In the genomic region with DNA sequence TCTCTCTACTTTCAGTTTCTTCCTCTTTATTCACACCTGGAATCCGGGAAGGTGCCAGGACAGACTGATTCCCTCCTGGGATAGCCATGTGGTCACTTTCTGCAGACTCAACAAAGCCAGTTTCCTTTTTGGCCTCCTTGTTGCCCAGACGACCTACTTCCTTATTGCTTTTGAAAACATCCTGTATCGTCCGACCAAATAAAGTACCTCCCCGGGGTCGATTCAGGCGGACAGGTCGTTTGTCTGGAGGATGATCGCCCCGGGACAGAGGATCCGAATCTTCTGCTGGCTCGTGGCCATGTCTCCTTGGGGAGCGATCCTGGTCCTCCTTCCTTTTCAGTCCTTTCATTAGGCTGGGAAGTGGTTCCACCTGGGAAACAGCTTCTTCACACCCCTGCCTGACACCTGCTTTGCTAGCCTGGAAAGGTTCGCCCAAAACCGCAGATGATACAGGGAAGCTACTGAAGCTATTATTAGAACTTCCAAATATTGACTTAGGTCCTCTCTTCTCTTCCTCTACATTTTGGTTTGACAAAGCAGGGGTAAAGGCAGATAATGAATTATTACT, we compare ENCODE assay signal across 11 cellular contexts. TPM values are rescaled to one million over a fixed set of nuclear protein-coding genes. Genes with fewer than 3 reads are reported as not detected.
A peak's percentile ranks its signal among the peaks of the same experiment; 100 is the strongest.
DNase-seq lines count a peak whose midpoint lies in the region; ATAC-seq and TF ChIP-seq lines count a peak whose summit lies in the region.
"Had no signal": no experiment of that assay in that cellular context is flagged by ENCODE, and none has a peak within 500 bp of the region (broad histone marks: within the 10 kb centered on the region; RNA-seq: fewer than 3 reads in every experiment).

No MANE protein-coding gene starts in this region.

- H3K4me3 Mint-ChIP-seq in activated naive CD4-positive, alpha-beta T cell treated with anti-CD3 and anti-CD28 coated beads, Interleukin-2, amount 10 ng/mL, durations not matched to agents 7 days and 5 days, result peak overlapping the region; percentile 49
- peak overlapping the region; percentile 71 for H3K4me3 Mint-ChIP-seq in glutamatergic neuron (ENCODE audit: unreplicated experiment)

- ATAC-seq in thoracic aorta (ENCODE audit: insufficient number of reproducible peaks, low FRiP score, low read depth) (no peak), GM19324 (IDR thresholded peaks at IDR 0.05; ENCODE audit: low FRiP score, unreplicated experiment) (no peak), HG02884 (IDR thresholded peaks at IDR 0.05; ENCODE audit: unreplicated experiment) (no peak)

- peak overlapping the region; percentile 32 for H3K27ac ChIP-seq in SU-DHL-6 (ENCODE audit: low read depth, low read length)
- no peak overlapping the region for H3K27ac ChIP-seq in thoracic aorta
- H3K27ac ChIP-seq: SJCRH30 had no signal

- peaks cover 46% of the 10 kb centered on the region in 2 donors for H3K4me1 ChIP-seq in thoracic aorta (ENCODE audit: control insufficient read depth in 1 of 2, low read depth in 2 of 2)

- no peak for TF ChIP-seq CTCF in SU-DHL-6 (IDR thresholded peaks at IDR 0.05; ENCODE audit: insufficient read depth, low read length, poor library complexity, severe bottlenecking)
- no peak for TF ChIP-seq CTCF in glutamatergic neuron (IDR thresholded peaks at IDR 0.05; ENCODE audit: partially characterized antibody, unreplicated experiment)
- TF ChIP-seq CTCF in thoracic aorta (IDR thresholded peaks at IDR 0.05), result no peak

- no peak for DNase-seq in activated naive CD4-positive, alpha-beta T cell treated with anti-CD3 and anti-CD28 coated beads, Interleukin-2, amount 10 ng/mL, durations not matched to agents 7 days and 5 days
- DNase-seq in activated naive CD4-positive, alpha-beta T cell (lab: John Stamatoyannopoulos, UW), result no peak
- DNase-seq in glutamatergic neuron, result no peak
- no peak for DNase-seq in thoracic aorta (ENCODE audit: low spot score)
- DNase-seq in NCI-H146 (lab: John Stamatoyannopoulos, UW), result no peak
- DNase-seq: EL, SJCRH30 had no signal

- H3K79me2 ChIP-seq in SU-DHL-6 (ENCODE audit: insufficient read depth, low read length), result peaks cover 79% of the 10 kb centered on the region

- peaks cover 49% of the 10 kb centered on the region for H3K36me3 Mint-ChIP-seq in activated naive CD4-positive, alpha-beta T cell treated with anti-CD3 and anti-CD28 coated beads, Interleukin-2, amount 10 ng/mL, durations not matched to agents 7 days and 5 days
- peaks cover 4% of the 10 kb centered on the region for H3K36me3 Mint-ChIP-seq in glutamatergic neuron (ENCODE audit: unreplicated experiment)

- peak overlapping the region; percentile 86 for H3K4me2 ChIP-seq in SU-DHL-6 (ENCODE audit: low read depth, low read length, poor library complexity, severe bottlenecking)

- H3K36me3 ChIP-seq in SU-DHL-6 (ENCODE audit: low read length), result peaks cover 10% of the 10 kb centered on the region; the same call in 1 of the 2 replicates
- peaks cover 16% of the 10 kb centered on the region for H3K36me3 ChIP-seq in thoracic aorta

- H3K9ac ChIP-seq in SU-DHL-6 (ENCODE audit: low read length), result peak overlapping the region; percentile 91

- H4K20me1 ChIP-seq in SU-DHL-6 (ENCODE audit: low read depth, low read length), result no peaks in the 10 kb centered on the region; the same call in 1 of the 2 replicates

- no peaks in the 10 kb centered on the region for H3K9me3 Mint-ChIP-seq in activated naive CD4-positive, alpha-beta T cell treated with anti-CD3 and anti-CD28 coated beads, Interleukin-2, amount 10 ng/mL, durations not matched to agents 7 days and 5 days
- H3K9me3 Mint-ChIP-seq in glutamatergic neuron (ENCODE audit: unreplicated experiment), result peaks cover 11% of the 10 kb centered on the region

- H3K27me3 Mint-ChIP-seq in activated naive CD4-positive, alpha-beta T cell treated with anti-CD3 and anti-CD28 coated beads, Interleukin-2, amount 10 ng/mL, durations not matched to agents 7 days and 5 days, result no peaks in the 10 kb centered on the region
- peaks cover 4% of the 10 kb centered on the region for H3K27me3 Mint-ChIP-seq in glutamatergic neuron (ENCODE audit: unreplicated experiment)

- H3K27ac Mint-ChIP-seq in activated naive CD4-positive, alpha-beta T cell treated with anti-CD3 and anti-CD28 coated beads, Interleukin-2, amount 10 ng/mL, durations not matched to agents 7 days and 5 days, result peak overlapping the region; percentile 50
- no peak overlapping the region for H3K27ac Mint-ChIP-seq in glutamatergic neuron (ENCODE audit: unreplicated experiment)

- CTCF ChIA-PET in activated naive CD4-positive, alpha-beta T cell treated with anti-CD3 and anti-CD28 coated beads, Interleukin-2, amount 10 ng/mL, durations not matched to agents 7 days and 5 days (lab: Charles Lee), result interaction anchor here (0.6 to 1.5 kb wide), 4 partner anchors 32 to 143 kb away, joined by 3 to 7 read pairs (median 4); a partner anchor contains a TSS

- H3K4me3 ChIP-seq in SU-DHL-6 (ENCODE audit: insufficient read depth, low read length, poor library complexity, severe bottlenecking) (peak overlapping the region; percentile 83), thoracic aorta (peak overlapping the region; percentile 93)

- H3K9me3 ChIP-seq in SU-DHL-6 (ENCODE audit: insufficient read depth, low read length) (no peaks in the 10 kb centered on the region), thoracic aorta (no peaks in the 10 kb centered on the region)
- H3K9me3 ChIP-seq: SJCRH30, tibial nerve had no signal

- H3K27me3 ChIP-seq in SU-DHL-6 (ENCODE audit: low read length) (no peaks in the 10 kb centered on the region), thoracic aorta (replicated peaks; ENCODE audit: insufficient read depth) (no peaks in the 10 kb centered on the region)
- H3K27me3 ChIP-seq: SJCRH30, tibial nerve had no signal

- peaks cover 58% of the 10 kb centered on the region for H3K4me1 Mint-ChIP-seq in activated naive CD4-positive, alpha-beta T cell treated with anti-CD3 and anti-CD28 coated beads, Interleukin-2, amount 10 ng/mL, durations not matched to agents 7 days and 5 days
- peaks cover 7% of the 10 kb centered on the region for H3K4me1 Mint-ChIP-seq in glutamatergic neuron (ENCODE audit: low read depth, unreplicated experiment)

- H2AFZ ChIP-seq in SU-DHL-6 (ENCODE audit: low read depth, low read length, severe bottlenecking), result no peak overlapping the region

- peaks cover 16% of the 10 kb centered on the region; the same call in 1 of the 2 replicates for H3F3A ChIP-seq in SU-DHL-6 (ENCODE audit: insufficient read depth)

- no peaks in the 10 kb centered on the region for H3K9me2 ChIP-seq in SU-DHL-6 (replicated peaks; ENCODE audit: insufficient read depth, low read length)

RNA-seq across cellular contexts. Expression of gene MCM3AP, which starts 1.2 kb away (rescaled TPM):
- total RNA-seq in glutamatergic neuron (ENCODE audit: unreplicated experiment) (121 TPM), thoracic aorta (100 to 1,000 TPM in 1 of 2 donors, 10 to 100 TPM in 1; 84.3 to 101 TPM)

RNA-seq across cellular contexts. Expression of gene YBEY, which starts 2.0 kb away (rescaled TPM):
- 19.6 TPM for total RNA-seq in glutamatergic neuron (ENCODE audit: unreplicated experiment)
- 10 to 100 TPM in 1 of 2 donors, 1 to 10 TPM in 1; 5.1 to 11.9 TPM for total RNA-seq in thoracic aorta

RNA-seq across cellular contexts. Expression of gene C21orf58, which starts 39.5 kb away (rescaled TPM):
- total RNA-seq in glutamatergic neuron (ENCODE audit: unreplicated experiment), result 9.7 TPM
- total RNA-seq in thoracic aorta, result 1 to 10 TPM in 1 of 2 donors, under 1 TPM in 1; 0.81 to 3.2 TPM

RNA-seq across cellular contexts. Expression of gene PCNT, which starts 39.8 kb away (rescaled TPM):
- total RNA-seq in glutamatergic neuron (ENCODE audit: unreplicated experiment), result 117 TPM
- total RNA-seq in thoracic aorta, result 10 to 100 TPM; 46.8 to 51.4 TPM

RNA-seq across cellular contexts. Expression of gene LSS, which starts 55.6 kb away (rescaled TPM):
- 390 TPM for total RNA-seq in glutamatergic neuron (ENCODE audit: unreplicated experiment)
- 100 to 1,000 TPM in 1 of 2 donors, 10 to 100 TPM in 1; 78.1 to 109 TPM for total RNA-seq in thoracic aorta
